Comparison of ENCODE assay signal across 3 cellular contexts in the genomic region with DNA sequence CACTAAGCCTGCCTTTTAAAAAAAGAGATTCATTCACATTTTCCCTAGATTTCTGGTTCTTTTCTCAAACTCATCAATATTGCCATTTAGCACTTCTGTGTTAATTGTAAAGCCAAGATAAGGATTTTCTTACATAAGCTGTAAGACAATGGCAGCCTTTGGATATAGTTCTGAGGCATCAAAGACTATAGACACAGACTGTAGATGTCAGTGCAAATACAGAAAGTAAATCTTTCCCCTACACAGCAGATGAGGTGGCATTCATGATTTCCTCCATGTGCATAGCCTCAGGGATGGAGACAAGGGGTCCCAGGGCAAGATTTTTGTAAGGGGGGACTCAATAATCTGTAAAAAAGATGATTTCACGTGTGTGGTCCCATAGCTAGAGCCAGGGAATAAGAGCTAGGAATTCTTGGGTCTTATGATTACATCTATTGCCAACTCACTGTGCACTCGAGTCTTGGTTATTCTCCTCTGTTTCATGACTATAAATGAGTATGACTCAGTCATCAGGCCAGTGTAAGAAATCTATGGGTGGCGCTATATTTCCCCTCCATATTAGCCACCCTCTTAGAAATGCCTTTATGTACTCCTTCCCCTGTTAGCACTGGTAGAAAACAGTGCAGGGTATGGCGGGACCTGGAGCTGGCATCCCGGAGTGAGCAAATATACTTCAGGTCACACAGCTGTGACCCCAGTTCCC.
TF ChIP-seq lines count a peak whose summit lies in the region.

No MANE protein-coding gene starts in this region.

TF ChIP-seq in liver, 16 proteins besides CTCF, POLR2A, EP300 and RAD21 (continued from another document):
- TF ChIP-seq, protein P1, sequence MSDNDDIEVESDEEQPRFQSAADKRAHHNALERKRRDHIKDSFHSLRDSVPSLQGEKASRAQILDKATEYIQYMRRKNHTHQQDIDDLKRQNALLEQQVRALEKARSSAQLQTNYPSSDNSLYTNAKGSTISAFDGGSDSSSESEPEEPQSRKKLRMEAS (IDR thresholded peaks at IDR 0.05) = no peak
- TF ChIP-seq, protein P2, sequence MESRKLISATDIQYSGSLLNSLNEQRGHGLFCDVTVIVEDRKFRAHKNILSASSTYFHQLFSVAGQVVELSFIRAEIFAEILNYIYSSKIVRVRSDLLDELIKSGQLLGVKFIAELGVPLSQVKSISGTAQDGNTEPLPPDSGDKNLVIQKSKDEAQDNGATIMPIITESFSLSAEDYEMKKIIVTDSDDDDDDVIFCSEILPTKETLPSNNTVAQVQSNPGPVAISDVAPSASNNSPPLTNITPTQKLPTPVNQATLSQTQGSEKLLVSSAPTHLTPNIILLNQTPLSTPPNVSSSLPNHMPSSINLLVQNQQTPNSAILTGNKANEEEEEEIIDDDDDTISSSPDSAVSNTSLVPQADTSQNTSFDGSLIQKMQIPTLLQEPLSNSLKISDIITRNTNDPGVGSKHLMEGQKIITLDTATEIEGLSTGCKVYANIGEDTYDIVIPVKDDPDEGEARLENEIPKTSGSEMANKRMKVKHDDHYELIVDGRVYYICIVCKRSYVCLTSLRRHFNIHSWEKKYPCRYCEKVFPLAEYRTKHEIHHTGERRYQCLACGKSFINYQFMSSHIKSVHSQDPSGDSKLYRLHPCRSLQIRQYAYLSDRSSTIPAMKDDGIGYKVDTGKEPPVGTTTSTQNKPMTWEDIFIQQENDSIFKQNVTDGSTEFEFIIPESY (IDR thresholded peaks at IDR 0.05) = no peak
- no peak for TF ChIP-seq TAF1 (conservative IDR thresholded peaks at IDR 0.05)
- no peak for TF ChIP-seq FOXA1 (IDR thresholded peaks at IDR 0.05)
- TF ChIP-seq SP1 (IDR thresholded peaks at IDR 0.05) = no peak
- no peak for TF ChIP-seq FOXA2 (IDR thresholded peaks at IDR 0.05)

TF ChIP-seq in HepG2, 621 proteins besides CTCF, POLR2A, EP300 and RAD21 (continued from another document):
- TF ChIP-seq ZMAT5 (CRISPR knock-in tag; IDR thresholded peaks at IDR 0.05; ENCODE audit: borderline replicate concordance, low read depth) (no peak), SALL2 (CRISPR knock-in tag; IDR thresholded peaks at IDR 0.05) (no peak), REL (CRISPR knock-in tag; conservative IDR thresholded peaks at IDR 0.05) (no peak), ZNF761 (CRISPR knock-in tag; conservative IDR thresholded peaks at IDR 0.05) (no peak), NFKB2 (CRISPR knock-in tag; IDR thresholded peaks at IDR 0.05; ENCODE audit: borderline replicate concordance) (no peak)
- TF ChIP-seq, protein P3, sequence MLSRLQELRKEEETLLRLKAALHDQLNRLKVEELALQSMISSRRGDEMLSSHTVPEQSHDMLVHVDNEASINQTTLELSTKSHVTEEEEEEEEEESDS (CRISPR knock-in tag; IDR thresholded peaks at IDR 0.05; ENCODE audit: borderline replicate concordance) = no peak

TF ChIP-seq in GM12878, 131 proteins besides CTCF, POLR2A, EP300 and RAD21:
- TF ChIP-seq ATF2 (IDR thresholded peaks at IDR 0.05; ENCODE audit: low read length) (no peak), RFX5 (IDR thresholded peaks at IDR 0.05; ENCODE audit: low read depth, low read length) (no peak), ZNF592 (IDR thresholded peaks at IDR 0.05) (no peak), SMARCA5 (IDR thresholded peaks at IDR 0.05) (no peak), KLF5 (IDR thresholded peaks at IDR 0.05; ENCODE audit: partially characterized antibody) (no peak), SP1 (IDR thresholded peaks at IDR 0.05; ENCODE audit: low read depth, low read length) (no peak), NR2C1 (IDR thresholded peaks at IDR 0.05) (no peak), RAD51 (IDR thresholded peaks at IDR 0.05) (no peak), BMI1 (IDR thresholded peaks at IDR 0.05; ENCODE audit: borderline replicate concordance) (no peak), STAT1 (conservative IDR thresholded peaks at IDR 0.05) (no peak), YBX1 (IDR thresholded peaks at IDR 0.05) (no peak), ZNF217 (IDR thresholded peaks at IDR 0.05) (no peak), NRF1 (conservative IDR thresholded peaks at IDR 0.05; ENCODE audit: low read depth, low read length) (no peak), POLR2AphosphoS5 (IDR thresholded peaks at IDR 0.05; ENCODE audit: low read length) (no peak), HDAC2 (IDR thresholded peaks at IDR 0.05) (no peak)
- TF ChIP-seq, protein P4, sequence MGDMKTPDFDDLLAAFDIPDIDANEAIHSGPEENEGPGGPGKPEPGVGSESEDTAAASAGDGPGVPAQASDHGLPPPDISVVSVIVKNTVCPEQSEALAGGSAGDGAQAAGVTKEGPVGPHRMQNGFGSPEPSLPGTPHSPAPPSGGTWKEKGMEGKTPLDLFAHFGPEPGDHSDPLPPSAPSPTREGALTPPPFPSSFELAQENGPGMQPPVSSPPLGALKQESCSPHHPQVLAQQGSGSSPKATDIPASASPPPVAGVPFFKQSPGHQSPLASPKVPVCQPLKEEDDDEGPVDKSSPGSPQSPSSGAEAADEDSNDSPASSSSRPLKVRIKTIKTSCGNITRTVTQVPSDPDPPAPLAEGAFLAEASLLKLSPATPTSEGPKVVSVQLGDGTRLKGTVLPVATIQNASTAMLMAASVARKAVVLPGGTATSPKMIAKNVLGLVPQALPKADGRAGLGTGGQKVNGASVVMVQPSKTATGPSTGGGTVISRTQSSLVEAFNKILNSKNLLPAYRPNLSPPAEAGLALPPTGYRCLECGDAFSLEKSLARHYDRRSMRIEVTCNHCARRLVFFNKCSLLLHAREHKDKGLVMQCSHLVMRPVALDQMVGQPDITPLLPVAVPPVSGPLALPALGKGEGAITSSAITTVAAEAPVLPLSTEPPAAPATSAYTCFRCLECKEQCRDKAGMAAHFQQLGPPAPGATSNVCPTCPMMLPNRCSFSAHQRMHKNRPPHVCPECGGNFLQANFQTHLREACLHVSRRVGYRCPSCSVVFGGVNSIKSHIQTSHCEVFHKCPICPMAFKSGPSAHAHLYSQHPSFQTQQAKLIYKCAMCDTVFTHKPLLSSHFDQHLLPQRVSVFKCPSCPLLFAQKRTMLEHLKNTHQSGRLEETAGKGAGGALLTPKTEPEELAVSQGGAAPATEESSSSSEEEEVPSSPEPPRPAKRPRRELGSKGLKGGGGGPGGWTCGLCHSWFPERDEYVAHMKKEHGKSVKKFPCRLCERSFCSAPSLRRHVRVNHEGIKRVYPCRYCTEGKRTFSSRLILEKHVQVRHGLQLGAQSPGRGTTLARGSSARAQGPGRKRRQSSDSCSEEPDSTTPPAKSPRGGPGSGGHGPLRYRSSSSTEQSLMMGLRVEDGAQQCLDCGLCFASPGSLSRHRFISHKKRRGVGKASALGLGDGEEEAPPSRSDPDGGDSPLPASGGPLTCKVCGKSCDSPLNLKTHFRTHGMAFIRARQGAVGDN (IDR thresholded peaks at IDR 0.05) = no peak
- TF ChIP-seq, protein P2 (IDR thresholded peaks at IDR 0.05) = no peak
- TF ChIP-seq, protein P5, sequence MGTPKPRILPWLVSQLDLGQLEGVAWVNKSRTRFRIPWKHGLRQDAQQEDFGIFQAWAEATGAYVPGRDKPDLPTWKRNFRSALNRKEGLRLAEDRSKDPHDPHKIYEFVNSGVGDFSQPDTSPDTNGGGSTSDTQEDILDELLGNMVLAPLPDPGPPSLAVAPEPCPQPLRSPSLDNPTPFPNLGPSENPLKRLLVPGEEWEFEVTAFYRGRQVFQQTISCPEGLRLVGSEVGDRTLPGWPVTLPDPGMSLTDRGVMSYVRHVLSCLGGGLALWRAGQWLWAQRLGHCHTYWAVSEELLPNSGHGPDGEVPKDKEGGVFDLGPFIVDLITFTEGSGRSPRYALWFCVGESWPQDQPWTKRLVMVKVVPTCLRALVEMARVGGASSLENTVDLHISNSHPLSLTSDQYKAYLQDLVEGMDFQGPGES (IDR thresholded peaks at IDR 0.05) = no peak
